In genomic region chr6:142839686-142840040, GRCh38 we compare ENCODE assay signal across 1 cellular context.
TF ChIP-seq lines count a peak whose summit lies in the region.

No MANE protein-coding gene starts in this region.

TF ChIP-seq in GM23338, 12 proteins besides CTCF, POLR2A, EP300 and RAD21 (continued from another document):
- no peak for TF ChIP-seq ETS1 (IDR thresholded peaks at IDR 0.05)
- TF ChIP-seq ZNF331 (CRISPR knock-in tag; IDR thresholded peaks at IDR 0.05; ENCODE audit: low read depth), result no peak
